Comparison of ENCODE assay signal across 14 cellular contexts in the genomic region with DNA sequence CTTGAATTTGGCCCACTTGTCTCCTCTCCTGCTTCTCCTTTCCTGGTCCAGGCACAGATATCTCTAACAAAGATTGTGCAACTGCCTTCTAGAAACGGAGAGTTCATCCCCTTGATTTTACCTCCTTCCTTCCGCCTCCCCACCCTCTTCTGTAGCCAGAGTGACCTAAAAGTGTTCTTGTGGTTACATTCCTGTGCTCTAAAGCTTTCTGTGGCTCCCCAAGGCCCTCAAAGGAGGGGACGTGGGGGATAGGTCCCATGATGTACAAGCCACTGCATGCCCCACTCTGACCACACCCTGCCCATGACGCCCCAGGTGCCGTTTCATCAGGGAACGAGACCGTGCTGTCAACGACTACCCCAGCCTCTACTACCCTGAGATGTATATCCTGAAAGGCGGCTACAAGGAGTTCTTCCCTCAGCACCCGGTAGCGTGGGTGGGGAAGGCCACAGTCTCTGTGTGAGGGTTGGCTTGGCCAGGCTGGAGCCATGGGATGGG. TPM values are rescaled to one million over a fixed set of nuclear protein-coding genes. Genes with fewer than 3 reads are reported as not detected.
A peak's percentile ranks its signal among the peaks of the same experiment; 100 is the strongest.
DNase-seq lines count a peak whose midpoint lies in the region; ATAC-seq and TF ChIP-seq lines count a peak whose summit lies in the region.
"Had no signal": no experiment of that assay in that cellular context is flagged by ENCODE, and none has a peak within 500 bp of the region (broad histone marks: within the 10 kb centered on the region; RNA-seq: fewer than 3 reads in every experiment).

No MANE protein-coding gene starts in this region.

- intact Hi-C loops in CD4-positive, alpha-beta memory T cell (cut with micrococcal nuclease), result no loop called here
- intact Hi-C loops in sigmoid colon (cut with DNase I), result no loop called here

- peak overlapping the region in 6 of 7 donors; percentile 15 to 87 (median 84) for H3K27ac Mint-ChIP-seq in CD4-positive, alpha-beta memory T cell

- H3K4me1 ChIP-seq in CD4-positive, alpha-beta memory T cell (ENCODE audit: insufficient read depth, low read length), result peaks cover 95% of the 10 kb centered on the region
- H3K4me1 ChIP-seq in sigmoid colon, result peaks cover 0 to 55% (median 50%) of the 10 kb centered on the region in 4 donors

- POLR2A ChIA-PET in CD4-positive, alpha-beta memory T cell (lab: Charles Lee; ENCODE audit: partially characterized antibody), result interaction anchor here (1.6 kb wide), 1 partner anchor 9 kb away, joined by 10 read pairs; no protein-coding TSS in a partner anchor

- peak overlapping the region; percentile 14 for H3K27ac ChIP-seq in CD4-positive, alpha-beta memory T cell (ENCODE audit: low read depth, low read length)
- H3K27ac ChIP-seq in sigmoid colon, result peak overlapping the region; percentile 95 to 99 (median 96)
- H3K27ac ChIP-seq: neutrophil had no signal

- H3K36me3 Mint-ChIP-seq in CD4-positive, alpha-beta memory T cell, result peaks cover 66 to 70% of the 10 kb centered on the region in 2 donors

- TF ChIP-seq POLR2A in sigmoid colon (IDR thresholded peaks at IDR 0.05), result no peak

- no peak for DNase-seq in CD4-positive, alpha-beta memory T cell
- DNase-seq in NOMO-1 treated with dmso at 0.1 percent for 144 hours (lab: John Stamatoyannopoulos, UW; ENCODE audit: unreplicated experiment) (peak; percentile 28), epithelial cell of esophagus (ENCODE audit: low read depth) (peak; percentile 77), sigmoid colon (no peak), DMS 273 treated with DMSO at 0.1 percent for 48 hours (lab: John Stamatoyannopoulos, UW) (no peak), NCI-H510A treated with DMSO at 0.1 percent for 48 hours (lab: John Stamatoyannopoulos, UW) (no peak)
- DNase-seq: activated T-cell treated with anti-CD3 and anti-CD28 coated beads for 4 hours; DMS53; Karpas-422; NCI-H2107; stimulated activated CD4-positive, alpha-beta T cell treated with anti-CD3 and anti-CD28 coated beads, Interleukin-12 subunit alpha, Interleukin-12 subunit beta, amount 100 ng/mL, for 4 hours had no signal

- no peaks in the 10 kb centered on the region for H3K9me3 ChIP-seq in CD4-positive, alpha-beta memory T cell (ENCODE audit: control insufficient read depth in 1 of 2, low read length in 2 of 2)
- no peaks in the 10 kb centered on the region for H3K9me3 ChIP-seq in sigmoid colon
- H3K9me3 ChIP-seq: neutrophil had no signal

- TF ChIP-seq EP300 in sigmoid colon (IDR thresholded peaks at IDR 0.05), result no peak

- no peak for ATAC-seq in HG02571 (IDR thresholded peaks at IDR 0.05; ENCODE audit: unreplicated experiment)

- 86 to 87% methylated on average over 11 of the region's 11 CpGs for WGBS in sigmoid colon, 2 donors

- H3K9me3 Mint-ChIP-seq in CD4-positive, alpha-beta memory T cell, result no peaks in the 10 kb centered on the region

- H3K27me3 Mint-ChIP-seq in CD4-positive, alpha-beta memory T cell, result no peaks in the 10 kb centered on the region

- peaks cover 62% of the 10 kb centered on the region for H3K36me3 ChIP-seq in CD4-positive, alpha-beta memory T cell (ENCODE audit: insufficient read depth, low read length)
- peaks cover 11 to 61% (median 43%) of the 10 kb centered on the region in 4 donors for H3K36me3 ChIP-seq in sigmoid colon

- TF ChIP-seq CTCF in epithelial cell of esophagus (IDR thresholded peaks at IDR 0.05; ENCODE audit: insufficient read depth, low read depth, low read length, missing control alignments) (no peak), sigmoid colon (IDR thresholded peaks at IDR 0.05) (no peak)

- peaks cover 44 to 91% (median 64%) of the 10 kb centered on the region in 4 donors for H3K4me1 Mint-ChIP-seq in CD4-positive, alpha-beta memory T cell

- no peak overlapping the region for H3K4me3 ChIP-seq in CD4-positive, alpha-beta memory T cell (ENCODE audit: low read length in 2 of 2)
- H3K4me3 ChIP-seq in epithelial cell of esophagus (ENCODE audit: low read length), result no peak overlapping the region
- H3K4me3 ChIP-seq in sigmoid colon, result no peak overlapping the region

- CTCF ChIA-PET in CD4-positive, alpha-beta memory T cell (lab: Charles Lee; ENCODE audit: partially characterized antibody), result interaction anchor here (1.0 kb wide), 1 partner anchor 16 kb away, joined by 3 read pairs; a partner anchor contains a TSS

- peak overlapping the region in 3 of 8 donors; percentile 46 to 64 (median 55) for H3K4me3 Mint-ChIP-seq in CD4-positive, alpha-beta memory T cell

- no peaks in the 10 kb centered on the region for H3K27me3 ChIP-seq in CD4-positive, alpha-beta memory T cell (ENCODE audit: insufficient read depth, low read length)
- no peaks in the 10 kb centered on the region for H3K27me3 ChIP-seq in sigmoid colon

RNA-seq across cellular contexts. Expression of a gene that starts 8.2 kb away (rescaled TPM):
- 100 to 1,000 TPM; 410 to 420 TPM for total RNA-seq in CD4-positive, alpha-beta memory T cell
- polyA plus RNA-seq in CD4-positive, alpha-beta memory T cell, result 10 to 100 TPM; 25.9 to 55.9 TPM
- total RNA-seq in sigmoid colon, result 10 to 100 TPM; 18.9 to 59.8 (median 26.9) TPM
- polyA plus RNA-seq in sigmoid colon, result 10 to 100 TPM; 12.5 to 65.8 (median 13.8) TPM

RNA-seq across cellular contexts. Expression of a gene that starts 16.0 kb away (rescaled TPM):
- total RNA-seq in CD4-positive, alpha-beta memory T cell, result 10 to 100 TPM; 10.4 to 11.1 TPM
- 10 to 100 TPM; 14.5 to 16.8 TPM for polyA plus RNA-seq in CD4-positive, alpha-beta memory T cell
- total RNA-seq in sigmoid colon, result 10 to 100 TPM in 1 of 4 donors, 1 to 10 TPM in 3; 5.4 to 11.8 (median 7.3) TPM
- 10 to 100 TPM; 10.8 to 14.5 (median 14.1) TPM for polyA plus RNA-seq in sigmoid colon

RNA-seq across cellular contexts. Expression of a gene that starts 17.8 kb away (rescaled TPM):
- total RNA-seq in CD4-positive, alpha-beta memory T cell, result 10 to 100 TPM; 52.2 to 56.7 TPM
- 1 to 10 TPM in 1 of 2 donors, under 1 TPM in 1; 0.56 to 1.9 TPM for polyA plus RNA-seq in CD4-positive, alpha-beta memory T cell
- total RNA-seq in sigmoid colon, result 10 to 100 TPM; 73.4 to 99.9 (median 84.3) TPM
- polyA plus RNA-seq in sigmoid colon, result 10 to 100 TPM; 52.7 to 71.4 (median 58.9) TPM

RNA-seq across cellular contexts. Expression of a gene that starts 23.1 kb away (rescaled TPM):
- total RNA-seq in CD4-positive, alpha-beta memory T cell, result not detected
- polyA plus RNA-seq in CD4-positive, alpha-beta memory T cell, result under 1 TPM in 1 of 2 donors, not detected in 1; 0.15 TPM
- under 1 TPM in 1 of 4 donors, not detected in 3; 0.81 TPM for total RNA-seq in sigmoid colon
- polyA plus RNA-seq in sigmoid colon, result under 1 TPM in 1 of 3 donors, not detected in 2; 0.12 TPM
- total RNA-seq: cardiac septum had no signal

RNA-seq across cellular contexts. Expression of a gene that starts 36.8 kb away (rescaled TPM):
- 10 to 100 TPM; 15.7 to 17.3 TPM for total RNA-seq in CD4-positive, alpha-beta memory T cell
- 10 to 100 TPM; 16.3 to 31.5 TPM for polyA plus RNA-seq in CD4-positive, alpha-beta memory T cell
- total RNA-seq in sigmoid colon, result 100 to 1,000 TPM in 1 of 4 donors, 10 to 100 TPM in 3; 53.2 to 116 (median 69.6) TPM
- 10 to 100 TPM; 15.7 to 38.1 (median 18.0) TPM for polyA plus RNA-seq in sigmoid colon

Comparison
In these comparisons a context has a peak if more than half of its experiments do, and no peak if none do; other contexts are left out.
1. DNase-seq: peak in NOMO-1 treated with dmso at 0.1 percent for 144 hours (single experiment) and epithelial cell of esophagus (single experiment); none in CD4-positive, alpha-beta memory T cell (0 of 5), sigmoid colon (single experiment), DMS 273 treated with DMSO at 0.1 percent for 48 hours (single experiment) and NCI-H510A treated with DMSO at 0.1 percent for 48 hours (single experiment).
2. RNA of a gene that starts 8.2 kb away (total RNA-seq): 410 to 420 TPM in CD4-positive, alpha-beta memory T cell; 18.9 to 59.8 TPM in sigmoid colon; every median in the first group is over 4 times any median in the second.